Comparison of ENCODE assay signal across 18 cellular contexts in genomic region chr9:122808141-122808540, GRCh38. TPM values are rescaled to one million over a fixed set of nuclear protein-coding genes. Genes with fewer than 3 reads are reported as not detected.
DNase-seq lines count a peak whose midpoint lies in the region; ATAC-seq and TF ChIP-seq lines count a peak whose summit lies in the region.
"Had no signal": no experiment of that assay in that cellular context is flagged by ENCODE, and none has a peak within 500 bp of the region (broad histone marks: within the 10 kb centered on the region; RNA-seq: fewer than 3 reads in every experiment).

No MANE protein-coding gene starts in this region.

- TF ChIP-seq CTCF in ovary (IDR thresholded peaks at IDR 0.05): no peak

- peak overlapping the region; percentile 6 for H3K27ac Mint-ChIP-seq in activated CD4-positive, alpha-beta T cell treated with anti-CD3 and anti-CD28 coated beads, Interleukin-2, amount 10 ng/mL, durations not matched to agents 7 days and 5 days
- no peak overlapping the region for H3K27ac Mint-ChIP-seq in activated CD4-positive, alpha-beta T cell treated with anti-CD3 and anti-CD28 coated beads for 36 hours
- no peak overlapping the region for H3K27ac Mint-ChIP-seq in T-helper 17 cell

- peaks cover 5% of the 10 kb centered on the region for H3K36me3 Mint-ChIP-seq in activated CD4-positive, alpha-beta T cell treated with anti-CD3 and anti-CD28 coated beads, Interleukin-2, amount 10 ng/mL, durations not matched to agents 7 days and 5 days (ENCODE audit: low read depth)
- peaks cover 6% of the 10 kb centered on the region for H3K36me3 Mint-ChIP-seq in activated CD4-positive, alpha-beta T cell treated with anti-CD3 and anti-CD28 coated beads for 36 hours (ENCODE audit: low read depth)
- H3K36me3 Mint-ChIP-seq in T-helper 17 cell (ENCODE audit: low read depth): peaks cover 3% of the 10 kb centered on the region
- H3K36me3 Mint-ChIP-seq: CD14-positive monocyte had no signal

- no peak overlapping the region for H3K9ac ChIP-seq in BLaER1 treated with 17β-estradiol and CSF1 and Interleukin-3, amounts not matched to agents 10 nM and 100 nM

- POLR2A ChIA-PET in activated CD4-positive, alpha-beta T cell treated with anti-CD3 and anti-CD28 coated beads, Interleukin-2, amount 10 ng/mL, durations not matched to agents 7 days and 5 days (lab: Charles Lee): no interaction called here
- POLR2A ChIA-PET in activated CD4-positive, alpha-beta T cell treated with anti-CD3 and anti-CD28 coated beads for 36 hours (lab: Charles Lee): interaction anchor here (0.6 to 0.7 kb wide), 2 partner anchors 97 to 194 kb away, joined by 3 read pairs; partner anchors contain the start of gene RC3H2

- H3K27ac ChIP-seq in BLaER1 treated with 17β-estradiol and CSF1 and Interleukin-3, amounts not matched to agents 10 nM and 100 nM: peak overlapping the region in 2 of 11 experiments; percentile 27 to 33; a peak in 1 of 22 replicates
- no peak overlapping the region for H3K27ac ChIP-seq in ovary

- DNase-seq in activated CD4-positive, alpha-beta T cell treated with anti-CD3 and anti-CD28 coated beads, Interleukin-2, amount 10 ng/mL, durations not matched to agents 7 days and 5 days: no peak
- DNase-seq in activated CD4-positive, alpha-beta T cell treated with anti-CD3 and anti-CD28 coated beads for 36 hours: no peak
- DNase-seq in T-helper 17 cell: no peak
- DNase-seq in myocyte (ENCODE audit: low read depth): peak; percentile 30
- DNase-seq in A172 (ENCODE audit: low spot score): no peak
- no peak for DNase-seq in glomerular visceral epithelial cell (ENCODE audit: extremely low spot score)
- DNase-seq in ovary: no peak
- DNase-seq: 8988T, Calu3, NCI-H1436 treated with DMSO at 0.1 percent for 48 hours, NCI-H2081 treated with DMSO at 0.1 percent for 48 hours, NCI-H2227 treated with DMSO at 0.1 percent for 48 hours, NCI-H524 treated with DMSO at 0.1 percent for 48 hours had no signal

- ATAC-seq in activated CD4-positive, alpha-beta T cell treated with anti-CD3 and anti-CD28 coated beads for 36 hours: no peak
- ATAC-seq in T-helper 17 cell: peak; percentile 68

- no peak for TF ChIP-seq EP300 in ovary (IDR thresholded peaks at IDR 0.05)

- no peak for TF ChIP-seq POLR2A in ovary (IDR thresholded peaks at IDR 0.05)

- no peak overlapping the region for H3K4me3 Mint-ChIP-seq in activated CD4-positive, alpha-beta T cell treated with anti-CD3 and anti-CD28 coated beads, Interleukin-2, amount 10 ng/mL, durations not matched to agents 7 days and 5 days
- no peak overlapping the region for H3K4me3 Mint-ChIP-seq in activated CD4-positive, alpha-beta T cell treated with anti-CD3 and anti-CD28 coated beads for 36 hours
- H3K4me3 Mint-ChIP-seq in T-helper 17 cell: no peak overlapping the region
- H3K4me3 Mint-ChIP-seq: CD14-positive monocyte had no signal

- H4K20me1 ChIP-seq in BLaER1 treated with 17β-estradiol and CSF1 and Interleukin-3, amounts not matched to agents 10 nM and 100 nM: no peaks in the 10 kb centered on the region

- no peak overlapping the region for H3K4me3 ChIP-seq in BLaER1 treated with 17β-estradiol and CSF1 and Interleukin-3, amounts not matched to agents 10 nM and 100 nM
- H3K4me3 ChIP-seq in ovary: no peak overlapping the region

- peaks cover 28% of the 10 kb centered on the region for H3K4me1 Mint-ChIP-seq in activated CD4-positive, alpha-beta T cell treated with anti-CD3 and anti-CD28 coated beads, Interleukin-2, amount 10 ng/mL, durations not matched to agents 7 days and 5 days
- peaks cover 25% of the 10 kb centered on the region for H3K4me1 Mint-ChIP-seq in activated CD4-positive, alpha-beta T cell treated with anti-CD3 and anti-CD28 coated beads for 36 hours
- peaks cover 11% of the 10 kb centered on the region for H3K4me1 Mint-ChIP-seq in T-helper 17 cell
- H3K4me1 Mint-ChIP-seq: CD14-positive monocyte had no signal

- H3K4me2 ChIP-seq in BLaER1 treated with 17β-estradiol and CSF1 and Interleukin-3, amounts not matched to agents 10 nM and 100 nM: peak overlapping the region in 10 of 11 experiments; percentile 18 to 63 (median 48); a peak in 18 of 22 replicates

- no peaks in the 10 kb centered on the region for H3K27me3 Mint-ChIP-seq in activated CD4-positive, alpha-beta T cell treated with anti-CD3 and anti-CD28 coated beads, Interleukin-2, amount 10 ng/mL, durations not matched to agents 7 days and 5 days
- no peaks in the 10 kb centered on the region for H3K27me3 Mint-ChIP-seq in activated CD4-positive, alpha-beta T cell treated with anti-CD3 and anti-CD28 coated beads for 36 hours
- no peaks in the 10 kb centered on the region for H3K27me3 Mint-ChIP-seq in T-helper 17 cell

- H3K9me3 ChIP-seq in BLaER1 treated with 17β-estradiol and CSF1 and Interleukin-3, amounts not matched to agents 10 nM and 100 nM (replicated peaks in 1 of 11): peaks cover 5 to 19% (median 13%) of the 10 kb centered on the region in 11 experiments; a peak in 16 of 22 replicates
- no peaks in the 10 kb centered on the region for H3K9me3 ChIP-seq in T-helper 17 cell (ENCODE audit: control insufficient read depth, low read length, poor library complexity, severe bottlenecking)
- H3K9me3 ChIP-seq in ovary: no peaks in the 10 kb centered on the region

- H3K36me3 ChIP-seq in BLaER1 treated with 17β-estradiol and CSF1 and Interleukin-3, amounts not matched to agents 10 nM and 100 nM: peaks cover 0 to 11% (median 0%) of the 10 kb centered on the region in 11 experiments; a peak in 5 of 22 replicates
- no peaks in the 10 kb centered on the region for H3K36me3 ChIP-seq in ovary

- intact Hi-C loops in activated CD4-positive, alpha-beta T cell treated with anti-CD3 and anti-CD28 coated beads for 36 hours (cut with DNase I, micrococcal nuclease): loop anchor here in 1 of 2 experiments (10.0 kb wide), 1 partner anchor 433 kb away; the partner anchor contains the start of gene PTGS1
- intact Hi-C loops in ovary (cut with DNase I): loop anchor here in 2 of 4 donors (10.0 kb wide), 3 partner anchors 333 to 683 kb away; partner anchors contain the start of gene OR1J1 (in 1 of the 2)

- H3K9me3 Mint-ChIP-seq in activated CD4-positive, alpha-beta T cell treated with anti-CD3 and anti-CD28 coated beads, Interleukin-2, amount 10 ng/mL, durations not matched to agents 7 days and 5 days: peaks cover 4% of the 10 kb centered on the region
- peaks cover 7% of the 10 kb centered on the region for H3K9me3 Mint-ChIP-seq in activated CD4-positive, alpha-beta T cell treated with anti-CD3 and anti-CD28 coated beads for 36 hours (ENCODE audit: low read depth)

- CTCF ChIA-PET in activated CD4-positive, alpha-beta T cell treated with anti-CD3 and anti-CD28 coated beads, Interleukin-2, amount 10 ng/mL, durations not matched to agents 7 days and 5 days (lab: Charles Lee): interaction anchor here (0.7 to 1.1 kb wide), 3 partner anchors 309 to 346 kb away, joined by 3 to 4 read pairs (median 4); no protein-coding TSS in a partner anchor
- CTCF ChIA-PET in activated CD4-positive, alpha-beta T cell treated with anti-CD3 and anti-CD28 coated beads for 36 hours (lab: Charles Lee): interaction anchor here (0.6 to 2.9 kb wide), 13 partner anchors 9 to 1488 kb away, joined by 3 to 16 read pairs (median 4); partner anchors contain the start of genes MRRF and RBM18

- no peaks in the 10 kb centered on the region for H3K27me3 ChIP-seq in BLaER1 treated with 17β-estradiol and CSF1 and Interleukin-3, amounts not matched to agents 10 nM and 100 nM
- no peaks in the 10 kb centered on the region for H3K27me3 ChIP-seq in ovary

- WGBS in ovary, 3 donors: 88 to 94% (median 93%) methylated on average over 3 of the region's 3 CpGs

- H3K4me1 ChIP-seq in BLaER1 treated with 17β-estradiol and CSF1 and Interleukin-3, amounts not matched to agents 10 nM and 100 nM: peaks cover 0 to 48% (median 32%) of the 10 kb centered on the region in 10 experiments; a peak in 18 of 20 replicates
- H3K4me1 ChIP-seq in ovary (ENCODE audit: insufficient read depth): no peaks in the 10 kb centered on the region

RNA-seq across cellular contexts. Expression of gene OR1K1, which starts 8.2 kb away (rescaled TPM):
- not detected for total RNA-seq in activated CD4-positive, alpha-beta T cell treated with anti-CD3 and anti-CD28 coated beads, Interleukin-2, amount 10 ng/mL, durations not matched to agents 7 days and 5 days
- total RNA-seq in activated CD4-positive, alpha-beta T cell treated with anti-CD3 and anti-CD28 coated beads for 36 hours: not detected
- not detected for total RNA-seq in T-helper 17 cell
- not detected in 2 replicates for total RNA-seq in myocyte
- polyA plus RNA-seq in myocyte (2012): not detected
- not detected in 2 replicates for total RNA-seq in A172 (2014; rRNA removed; shearing (Covaris generic))
- total RNA-seq in ovary: not detected
- polyA plus RNA-seq in ovary: not detected
- total RNA-seq: Calu3, HT-29, OCI-LY7, SK-MEL-5 had no signal
- polyA plus RNA-seq: CD14-positive monocyte had no signal

RNA-seq across cellular contexts. Expression of gene OR5C1, which starts 19.4 kb away (rescaled TPM):
- total RNA-seq in activated CD4-positive, alpha-beta T cell treated with anti-CD3 and anti-CD28 coated beads, Interleukin-2, amount 10 ng/mL, durations not matched to agents 7 days and 5 days: not detected
- total RNA-seq in activated CD4-positive, alpha-beta T cell treated with anti-CD3 and anti-CD28 coated beads for 36 hours: not detected
- total RNA-seq in T-helper 17 cell (not detected), myocyte (not detected in 2 replicates), ovary (not detected)
- polyA plus RNA-seq in myocyte (2012): not detected
- total RNA-seq in A172 (2014; rRNA removed; shearing (Covaris generic)): not detected in 2 replicates
- polyA plus RNA-seq in ovary: not detected
- total RNA-seq: Calu3, HT-29, OCI-LY7, SK-MEL-5 had no signal
- polyA plus RNA-seq: CD14-positive monocyte had no signal

RNA-seq across cellular contexts. Expression of gene PDCL, which starts 20.2 kb away (rescaled TPM):
- 10 to 100 TPM; 22.4 to 25.2 TPM for total RNA-seq in activated CD4-positive, alpha-beta T cell treated with anti-CD3 and anti-CD28 coated beads, Interleukin-2, amount 10 ng/mL, durations not matched to agents 7 days and 5 days
- 10 to 100 TPM; 18.4 to 18.8 TPM for total RNA-seq in activated CD4-positive, alpha-beta T cell treated with anti-CD3 and anti-CD28 coated beads for 36 hours
- total RNA-seq in T-helper 17 cell (10 to 100 TPM; 13.6 to 14.4 TPM), myocyte (15.1 and 17.6 TPM in 2 replicates), ovary (10 to 100 TPM; 12.0 to 19.0 (median 16.5) TPM)
- polyA plus RNA-seq in myocyte (2012): 14.7 TPM
- 51.6 and 54.3 TPM in 2 replicates for total RNA-seq in A172 (2014; rRNA removed; shearing (Covaris generic))
- 10 to 100 TPM in 1 of 2 donors, 1 to 10 TPM in 1; 9.2 to 12.2 TPM for polyA plus RNA-seq in ovary
